12 cellular contexts compared by ENCODE assay signal in genomic region chr3:134239538-134239937, GRCh38.
A peak's percentile ranks its signal among the peaks of the same experiment; 100 is the strongest.
DNase-seq lines count a peak whose midpoint lies in the region; ATAC-seq and TF ChIP-seq lines count a peak whose summit lies in the region.
"Had no signal": no experiment of that assay in that cellular context is flagged by ENCODE, and none has a peak within 500 bp of the region (broad histone marks: within the 10 kb centered on the region; RNA-seq: fewer than 3 reads in every experiment).

No MANE protein-coding gene starts in this region.

- H3K4me3 ChIP-seq in cardiac fibroblast (replicated peaks in 1 of 2; ENCODE audit: low read depth in 2 of 2, low read length in 2 of 2): no peak overlapping the region

- TF ChIP-seq CTCF in cardiac fibroblast (IDR thresholded peaks at IDR 0.05; ENCODE audit: low read depth, low read length): no peak

- peak; percentile 60 for DNase-seq in CD1c-positive myeloid dendritic cell (ENCODE audit: extremely low spot score)
- peak; percentile 14 to 57 for DNase-seq in cardiac fibroblast (ENCODE audit: low read depth in 2 of 2)
- no peak for DNase-seq in NCI-H748 (lab: John Stamatoyannopoulos, UW; ENCODE audit: unreplicated experiment)
- DNase-seq in GDM1 (lab: John Stamatoyannopoulos, UW): no peak
- no peak for DNase-seq in activated CD8-positive, alpha-beta memory T cell treated with anti-CD3 and anti-CD28 coated beads, Interleukin-2, amount 50 U/mL, for 4 hours
- no peak for DNase-seq in NCI-H2196 treated with DMSO at 0.1 percent for 48 hours (lab: John Stamatoyannopoulos, UW; ENCODE audit: unreplicated experiment)
- DNase-seq: Caco-2; foreskin melanocyte; naive thymus-derived CD8-positive, alpha-beta T cell; NCI-H1092 treated with DMSO at 0.1 percent for 48 hours had no signal

- ATAC-seq in GM21360 (IDR thresholded peaks at IDR 0.05; ENCODE audit: unreplicated experiment) (peak; percentile 53), HG03159 (IDR thresholded peaks at IDR 0.05; ENCODE audit: unreplicated experiment) (peak; percentile 44)
- ATAC-seq: naive thymus-derived CD8-positive, alpha-beta T cell had no signal

Comparison
In these comparisons a context has a peak if more than half of its experiments do, and no peak if none do; other contexts are left out.
1. DNase-seq: peak in CD1c-positive myeloid dendritic cell (single experiment) and cardiac fibroblast (2 of 2); none in NCI-H748 (single experiment), GDM1 (single experiment), activated CD8-positive, alpha-beta memory T cell treated with anti-CD3 and anti-CD28 coated beads, Interleukin-2, amount 50 U/mL, for 4 hours (single experiment) and NCI-H2196 treated with DMSO at 0.1 percent for 48 hours (single experiment).